8 cellular contexts compared by ENCODE assay signal in genomic region chr9:34651876-34652602, GRCh38. TPM values are rescaled to one million over a fixed set of nuclear protein-coding genes. Genes with fewer than 3 reads are reported as not detected.
DNase-seq lines count a peak whose midpoint lies in the region; ATAC-seq, FAIRE-seq and TF ChIP-seq lines count a peak whose summit lies in the region.

Gene IL11RA, plus strand, starts transcription at chr9:34652185. Its CDS starts 3,033 bp downstream, at chr9:34655218.

- no peak for DNase-seq in GM12891 (ENCODE audit: insufficient read length, low spot score)
- DNase-seq in NCI-H69 (lab: John Stamatoyannopoulos, UW) = peak; percentile 72
- peak; percentile 23 for DNase-seq in activated T-helper 9 cell treated with anti-CD3 and anti-CD28 coated beads, Interleukin-2, amount 50 U/mL, for 16 hours (ENCODE audit: low read depth)
- DNase-seq in foreskin fibroblast = peak; percentile 90 to 94
- peak in 1 of 9 donors; percentile 31 for DNase-seq in naive thymus-derived CD4-positive, alpha-beta T cell
- peak; percentile 92 for DNase-seq in testis
- DNase-seq in AML-193 (lab: John Stamatoyannopoulos, UW) = no peak

- peaks cover 19 to 33% of the 10 kb centered on the region in 2 donors for H3K4me1 ChIP-seq in naive thymus-derived CD4-positive, alpha-beta T cell (ENCODE audit: control insufficient read depth in 2 of 2, insufficient read depth in 2 of 2, low read length in 2 of 2)
- peaks cover 52% of the 10 kb centered on the region for H3K4me1 ChIP-seq in testis

- H3K9me3 ChIP-seq in naive thymus-derived CD4-positive, alpha-beta T cell (ENCODE audit: control insufficient read depth in 2 of 3, low read length in 3 of 3) = no peaks in the 10 kb centered on the region
- H3K9me3 ChIP-seq in testis = no peaks in the 10 kb centered on the region

- CTCF ChIA-PET in naive thymus-derived CD4-positive, alpha-beta T cell (lab: Charles Lee) = interaction anchor here (1.4 kb wide), 1 partner anchor 9 kb away, joined by 3 read pairs; no protein-coding TSS in a partner anchor

- peaks cover 38 to 61% (median 48%) of the 10 kb centered on the region in 7 donors for H3K4me1 Mint-ChIP-seq in naive thymus-derived CD4-positive, alpha-beta T cell

- H3K27me3 ChIP-seq in naive thymus-derived CD4-positive, alpha-beta T cell (ENCODE audit: control insufficient read depth in 2 of 2, insufficient read depth in 2 of 2, low read length in 2 of 2) = no peaks in the 10 kb centered on the region
- no peaks in the 10 kb centered on the region for H3K27me3 ChIP-seq in testis

- no peak for TF ChIP-seq POLR2A in GM12891 (IDR thresholded peaks at IDR 0.05; ENCODE audit: low read depth, low read length)
- no peak for TF ChIP-seq POLR2A in testis (IDR thresholded peaks at IDR 0.05)

- H3K9me3 Mint-ChIP-seq in naive thymus-derived CD4-positive, alpha-beta T cell = no peaks in the 10 kb centered on the region

- intact Hi-C loops in naive thymus-derived CD4-positive, alpha-beta T cell (cut with micrococcal nuclease) = no loop called here
- intact Hi-C loops in testis (cut with DNase I; ENCODE audit: low total_unique reads) = no loop called here

- peak; percentile 85 for FAIRE-seq in GM12891 (lab: Jason Lieb, UNC)

- TF ChIP-seq CTCF in foreskin fibroblast (IDR thresholded peaks at IDR 0.05; ENCODE audit: low read depth, low read length) (no peak), testis (IDR thresholded peaks at IDR 0.05) (no peak)

- peaks cover 6 to 27% (median 9%) of the 10 kb centered on the region in 5 donors for H3K36me3 Mint-ChIP-seq in naive thymus-derived CD4-positive, alpha-beta T cell

- H3K4me3 ChIP-seq in foreskin fibroblast (ENCODE audit: low read depth in 1 of 2, low read length in 2 of 2) (peak within 1 kb of the TSS; percentile 45 to 63), testis (peak within 1 kb of the TSS; percentile 6 to 53)
- H3K4me3 ChIP-seq in naive thymus-derived CD4-positive, alpha-beta T cell (ENCODE audit: low read length) = no peak within 1 kb of the TSS

- peak within 1 kb of the TSS in 7 of 10 donors; percentile 1 to 65 (median 22) for H3K4me3 Mint-ChIP-seq in naive thymus-derived CD4-positive, alpha-beta T cell

- no peaks in the 10 kb centered on the region for H3K27me3 Mint-ChIP-seq in naive thymus-derived CD4-positive, alpha-beta T cell

- H3K27ac ChIP-seq in naive thymus-derived CD4-positive, alpha-beta T cell (ENCODE audit: low read depth, low read length) = peak within 1 kb of the TSS; percentile 24
- H3K27ac ChIP-seq in testis = peak within 1 kb of the TSS; percentile 2 to 42

- 3 to 4% methylated on average over 16 to 23 of the region's 24 CpGs for WGBS in testis, 2 donors

- peak; percentile 74 for ATAC-seq in naive thymus-derived CD4-positive, alpha-beta T cell
- ATAC-seq in GM18870 (IDR thresholded peaks at IDR 0.05; ENCODE audit: unreplicated experiment) = no peak

- POLR2A ChIA-PET in naive thymus-derived CD4-positive, alpha-beta T cell (lab: Charles Lee) = interaction anchor here (1.2 to 2.3 kb wide), 2 partner anchors 10 to 14 kb away, joined by 5 to 11 read pairs; partner anchors contain the start of gene SIGMAR1

- peak within 1 kb of the TSS in 8 of 9 donors; percentile 52 to 87 (median 80) for H3K27ac Mint-ChIP-seq in naive thymus-derived CD4-positive, alpha-beta T cell

- peaks cover 13 to 37% (median 15%) of the 10 kb centered on the region in 3 experiments for H3K36me3 ChIP-seq in naive thymus-derived CD4-positive, alpha-beta T cell (ENCODE audit: control insufficient read depth in 2 of 3, insufficient read depth in 3 of 3, low read length in 3 of 3)
- no peaks in the 10 kb centered on the region for H3K36me3 ChIP-seq in testis (ENCODE audit: low read depth, missing control alignments)

TF ChIP-seq in GM12891, 5 proteins besides CTCF, POLR2A, EP300 and RAD21:
- no peak for TF ChIP-seq PAX5 (IDR thresholded peaks at IDR 0.05; ENCODE audit: insufficient read depth, low read length, severe bottlenecking)

RNA-seq across cellular contexts. Expression of gene IL11RA, which starts in this region (rescaled TPM):
- polyA plus RNA-seq in GM12891 (2012; ENCODE audit: low read depth, missing spikeins) = 6.9 TPM
- total RNA-seq in naive thymus-derived CD4-positive, alpha-beta T cell = 100 to 1,000 TPM in 4 of 5 experiments, 10 to 100 TPM in 1; 81.7 to 185 (median 144) TPM
- 1 to 10 TPM; 8.5 to 8.6 TPM for polyA plus RNA-seq in naive thymus-derived CD4-positive, alpha-beta T cell
- 10 to 100 TPM; 39.8 to 58.0 TPM for total RNA-seq in testis
- polyA plus RNA-seq in testis (ENCODE audit: insufficient read depth, low read depth, low replicate concordance) = 28.7 TPM

Comparison
In these comparisons a context has a peak if more than half of its experiments do, and no peak if none do; other contexts are left out.
1. DNase-seq: peak in NCI-H69 (single experiment), activated T-helper 9 cell treated with anti-CD3 and anti-CD28 coated beads, Interleukin-2, amount 50 U/mL, for 16 hours (single experiment), foreskin fibroblast (2 of 2) and testis (single experiment); none in GM12891 (single experiment) and AML-193 (0 of 2).